In the genomic region with DNA sequence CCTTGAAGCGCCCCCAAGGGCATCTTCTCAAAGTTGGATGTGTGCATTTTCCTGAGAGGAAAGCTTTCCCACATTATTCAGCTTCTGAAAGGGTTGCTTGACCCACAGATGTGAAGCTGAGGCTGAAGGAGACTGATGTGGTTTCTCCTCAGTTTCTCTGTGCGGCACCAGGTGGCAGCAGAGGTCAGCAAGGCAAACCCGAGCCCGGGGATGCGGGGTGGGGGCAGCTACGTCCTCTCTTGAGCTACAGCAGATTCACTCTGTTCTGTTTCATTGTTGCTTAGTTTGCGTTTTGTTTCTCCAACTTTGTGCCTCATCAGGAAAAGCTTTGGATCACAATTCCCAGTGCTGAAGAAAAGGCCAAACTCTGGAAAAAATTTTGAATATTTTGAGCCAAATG, we compare ENCODE assay signal across 8 cellular contexts.
DNase-seq lines count a peak whose midpoint lies in the region; ATAC-seq and TF ChIP-seq lines count a peak whose summit lies in the region.
"Not testable (repeated sequence)": the region's sequence is repeated elsewhere in the genome, so short reads cannot be mapped to it uniquely, and the experiment has no call there.

No MANE protein-coding gene starts in this region.

- not testable (repeated sequence) for TF ChIP-seq POLR2A in ovary (IDR thresholded peaks at IDR 0.05)

- H3K9me3 Mint-ChIP-seq in MCF 10A (ENCODE audit: unreplicated experiment), result not testable (repeated sequence)

- H3K4me3 ChIP-seq in WI38 (ENCODE audit: low read depth, low read length); ovary: not testable (repeated sequence)

- not testable (repeated sequence) for TF ChIP-seq EP300 in ovary (IDR thresholded peaks at IDR 0.05)

- H3K4me1 Mint-ChIP-seq in MCF 10A (ENCODE audit: insufficient read depth, unreplicated experiment), result not testable (repeated sequence)

- not testable (repeated sequence) for H3K27ac Mint-ChIP-seq in MCF 10A (ENCODE audit: low read depth, unreplicated experiment)

- intact Hi-C loops in MCF 10A (cut with micrococcal nuclease); left ventricle myocardium superior (cut with micrococcal nuclease); ovary (cut with DNase I): not testable (repeated sequence)

- not testable (repeated sequence) for ATAC-seq in left ventricle myocardium superior

- POLR2A ChIA-PET in MCF 10A (lab: Yijun Ruan, JAX), result not testable (repeated sequence)

- 0 to 3% methylated on average over 5 to 6 of the region's 7 CpGs; no CpG with 5 or more reads in 1 of the 3 donors for WGBS in ovary, 3 donors

- H3K36me3 ChIP-seq in ovary, result not testable (repeated sequence)

- H3K9me3 ChIP-seq in ovary, result not testable (repeated sequence)

- peak; percentile 38; the same call in 1 of the 3 replicates for TF ChIP-seq CTCF in GM12872 (IDR thresholded peaks at IDR 0.05; ENCODE audit: insufficient read depth, low read depth, low read length)
- TF ChIP-seq CTCF in WI38 (IDR thresholded peaks at IDR 0.05; ENCODE audit: low read depth, low read length), result peak; percentile 28
- peak; percentile 58 for TF ChIP-seq CTCF in MCF 10A (IDR thresholded peaks at IDR 0.05; ENCODE audit: unreplicated experiment)
- not testable (repeated sequence) for TF ChIP-seq CTCF in ovary (IDR thresholded peaks at IDR 0.05)

- H3K27ac ChIP-seq in ovary, result not testable (repeated sequence)

- not testable (repeated sequence) for H3K4me3 Mint-ChIP-seq in MCF 10A (ENCODE audit: unreplicated experiment)

- BruUV-seq in MCF 10A (replicated peaks; lab: Mats Ljungman, UMichigan), result not testable (repeated sequence)

- not testable (repeated sequence) for H3K27me3 Mint-ChIP-seq in MCF 10A (ENCODE audit: insufficient read depth, unreplicated experiment)

- not testable (repeated sequence) for H3K27me3 ChIP-seq in ovary

- H3K36me3 Mint-ChIP-seq in MCF 10A (ENCODE audit: insufficient read depth, unreplicated experiment), result not testable (repeated sequence)

- CTCF ChIA-PET in MCF 10A (lab: Yijun Ruan, JAX), result not testable (repeated sequence)

- not testable (repeated sequence) for H3K4me1 ChIP-seq in ovary (ENCODE audit: insufficient read depth)

- DNase-seq in activated T-cell treated with anti-CD3 and anti-CD28 coated beads, Interleukin-2, amount 50 U/mL, for 1 hour, result peak; percentile 56
- DNase-seq in MCF 10A (ENCODE audit: unreplicated experiment), result not testable (repeated sequence)
- DNase-seq in left ventricle myocardium superior, result peak; percentile 73
- DNase-seq in ovary, result peak; percentile 62 to 79 (median 68)
- peak in 2 of 3 donors; percentile 11 to 56 for DNase-seq in stimulated activated CD4-positive, alpha-beta T cell treated with anti-CD3 and anti-CD28 coated beads, TNF-alpha, amount 100 ng/mL, for 1 hour (ENCODE audit: low read depth in 3 of 3, low spot score in 1 of 3)
- peak; percentile 72 for DNase-seq in ureter (ENCODE audit: low spot score)
